ENCODE assay signal across 16 cellular contexts in the genomic region with DNA sequence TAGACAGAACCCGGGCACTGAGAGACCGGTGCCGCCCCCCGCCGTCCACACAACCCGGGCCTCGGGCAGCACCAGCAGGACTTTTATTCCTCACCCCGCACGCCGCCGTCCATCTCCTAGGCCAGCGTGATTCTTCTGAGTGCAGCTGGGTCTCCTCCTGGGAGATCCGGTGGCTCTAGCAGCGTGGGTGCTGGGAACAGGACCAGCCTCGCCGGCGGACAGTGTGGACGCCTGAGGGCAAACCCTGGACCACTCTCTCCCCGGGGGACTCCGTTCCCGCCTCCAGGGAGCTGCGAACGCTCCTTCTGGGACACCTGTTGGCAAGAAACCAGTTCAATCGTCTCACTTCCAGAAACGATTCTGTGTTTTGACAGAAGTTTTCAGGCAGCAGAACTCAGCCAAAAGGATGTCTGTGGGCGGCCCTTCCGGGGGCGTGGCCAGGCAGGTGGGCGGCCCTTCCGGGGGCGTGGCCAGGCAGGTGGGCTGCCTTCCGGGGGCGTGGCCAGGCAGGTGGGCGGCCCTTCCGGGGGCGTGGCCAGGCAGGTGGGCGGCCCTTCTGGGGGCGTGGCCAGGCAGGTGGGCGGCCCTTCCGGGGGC.
DNase-seq lines count a peak whose midpoint lies in the region; ATAC-seq and TF ChIP-seq lines count a peak whose summit lies in the region.
"Had no signal": no experiment of that assay in that cellular context is flagged by ENCODE, and none has a peak within 500 bp of the region (broad histone marks: within the 10 kb centered on the region; RNA-seq: fewer than 3 reads in every experiment).

No MANE protein-coding gene starts in this region.

- TF ChIP-seq CTCF in RWPE1 (conservative IDR thresholded peaks at IDR 0.05; ENCODE audit: low read depth) (no peak), left lung (IDR thresholded peaks at IDR 0.05) (no peak)

- peak overlapping the region; percentile 4 to 84 (median 44); a peak in 16 of 22 replicates for H3K4me2 ChIP-seq in BLaER1 treated with 17β-estradiol and CSF1 and Interleukin-3, amounts not matched to agents 10 nM and 100 nM

- H3K4me1 ChIP-seq in BLaER1 treated with 17β-estradiol and CSF1 and Interleukin-3, amounts not matched to agents 10 nM and 100 nM, result peaks cover 46 to 76% (median 68%) of the 10 kb centered on the region in 10 experiments
- no peaks in the 10 kb centered on the region for H3K4me1 ChIP-seq in left lung
- H3K4me1 ChIP-seq: sigmoid colon, SJCRH30 had no signal

- H3K4me3 ChIP-seq in BLaER1 treated with 17β-estradiol and CSF1 and Interleukin-3, amounts not matched to agents 10 nM and 100 nM, result peak overlapping the region in 1 of 10 experiments; percentile 22; a peak in 1 of 20 replicates
- no peak overlapping the region for H3K4me3 ChIP-seq in left lung
- H3K4me3 ChIP-seq: heart left ventricle, sigmoid colon, SJCRH30, tibial nerve had no signal

- CTCF ChIA-PET in RWPE1 (lab: Yijun Ruan, JAX), result interaction anchor here (0.7 kb wide), 1 partner anchor 328 kb away, joined by 3 read pairs; no protein-coding TSS in a partner anchor

- DNase-seq in DMS53 (lab: John Stamatoyannopoulos, UW) (peak; percentile 56), DMS53 treated with DMSO at 0.1 percent for 48 hours (lab: John Stamatoyannopoulos, UW; ENCODE audit: unreplicated experiment) (no peak), RWPE1 (ENCODE audit: low spot score) (no peak), left lung (peak; percentile 30 to 57), SKM-1 (lab: John Stamatoyannopoulos, UW; ENCODE audit: unreplicated experiment) (no peak)
- DNase-seq: CD4-positive, CD25-positive, alpha-beta regulatory T cell; EL; NCI-H2081; nucleus accumbens; SJCRH30 had no signal

- ATAC-seq in left lung, result no peak
- ATAC-seq in HG02571 (IDR thresholded peaks at IDR 0.05; ENCODE audit: unreplicated experiment), result no peak
- no peak for ATAC-seq in HG02610 (IDR thresholded peaks at IDR 0.05; ENCODE audit: unreplicated experiment)
- ATAC-seq: heart left ventricle had no signal

- peak overlapping the region in 7 of 11 experiments; percentile 10 to 60 (median 42); a peak in 7 of 22 replicates for H3K27ac ChIP-seq in BLaER1 treated with 17β-estradiol and CSF1 and Interleukin-3, amounts not matched to agents 10 nM and 100 nM
- H3K27ac ChIP-seq in RWPE1, result peak overlapping the region; percentile 25; the same call in 1 of the 2 replicates
- no peak overlapping the region for H3K27ac ChIP-seq in left lung
- H3K27ac ChIP-seq: heart left ventricle, sigmoid colon, SJCRH30, tibial nerve had no signal

- peaks cover 0 to 16% (median 9%) of the 10 kb centered on the region in 11 experiments; a peak in 13 of 22 replicates for H3K9me3 ChIP-seq in BLaER1 treated with 17β-estradiol and CSF1 and Interleukin-3, amounts not matched to agents 10 nM and 100 nM (replicated peaks in 1 of 11)
- H3K9me3 ChIP-seq in left lung, result no peaks in the 10 kb centered on the region
- H3K9me3 ChIP-seq: heart left ventricle, sigmoid colon, SJCRH30, tibial nerve had no signal

- no peaks in the 10 kb centered on the region for H3K27me3 ChIP-seq in BLaER1 treated with 17β-estradiol and CSF1 and Interleukin-3, amounts not matched to agents 10 nM and 100 nM
- no peaks in the 10 kb centered on the region for H3K27me3 ChIP-seq in left lung
- H3K27me3 ChIP-seq: heart left ventricle, sigmoid colon, SJCRH30, tibial nerve had no signal

- POLR2A ChIA-PET in RWPE1 (lab: Yijun Ruan, JAX; ENCODE audit: low non-redundant PET), result no interaction called here

- 0 out of 22 replicates have a peak, but pooled peaks cover 0 to 6% (median 0%) of the 10 kb centered on the region in 11 experiments for H3K36me3 ChIP-seq in BLaER1 treated with 17β-estradiol and CSF1 and Interleukin-3, amounts not matched to agents 10 nM and 100 nM
- no peaks in the 10 kb centered on the region for H3K36me3 ChIP-seq in left lung
- H3K36me3 ChIP-seq: heart left ventricle, sigmoid colon, SJCRH30, tibial nerve had no signal

- intact Hi-C loops in left lung (cut with DNase I), result no loop called here

- H4K20me1 ChIP-seq in BLaER1 treated with 17β-estradiol and CSF1 and Interleukin-3, amounts not matched to agents 10 nM and 100 nM, result peaks cover 0 to 6% (median 0%) of the 10 kb centered on the region in 11 experiments; a peak in 1 of 22 replicates

- H3K9ac ChIP-seq in BLaER1 treated with 17β-estradiol and CSF1 and Interleukin-3, amounts not matched to agents 10 nM and 100 nM, result no peak overlapping the region; a peak in 1 of 22 replicates

Comparison
In these comparisons a context has a peak if more than half of its experiments do, and no peak if none do; other contexts are left out.
1. DNase-seq: peak in DMS53 (single experiment) and left lung (2 of 2); none in DMS53 treated with DMSO at 0.1 percent for 48 hours (single experiment), RWPE1 (single experiment) and SKM-1 (single experiment).
2. H3K27ac ChIP-seq: peak in BLaER1 treated with 17β-estradiol and CSF1 and Interleukin-3, amounts not matched to agents 10 nM and 100 nM (7 of 11) and RWPE1 (single experiment); none in left lung (0 of 2).